1 cellular context compared by ENCODE assay signal in the genomic region with DNA sequence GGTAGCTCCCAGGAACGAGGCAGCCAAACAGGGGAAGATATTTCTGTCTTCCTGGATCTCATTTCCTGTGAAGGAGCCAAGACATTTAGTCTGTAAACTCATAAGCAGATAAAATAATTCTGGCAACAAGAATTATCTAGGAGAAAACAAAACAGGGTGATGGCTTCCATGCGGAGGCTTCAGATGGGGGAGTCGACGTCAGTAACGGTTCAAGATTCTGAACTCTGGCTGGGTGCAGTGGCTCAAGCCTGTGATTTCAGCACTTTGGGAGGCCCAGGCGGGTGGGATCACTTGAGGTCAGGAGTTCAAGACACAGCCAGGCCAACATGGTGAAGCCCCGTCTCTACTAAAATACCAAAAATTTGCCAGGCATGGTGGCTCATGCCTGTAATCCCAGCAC.
TF ChIP-seq lines count a peak whose summit lies in the region.

No MANE protein-coding gene starts in this region.

TF ChIP-seq in GM23338, 12 proteins besides CTCF, POLR2A, EP300 and RAD21 (continued from another document):
- TF ChIP-seq, protein P1, sequence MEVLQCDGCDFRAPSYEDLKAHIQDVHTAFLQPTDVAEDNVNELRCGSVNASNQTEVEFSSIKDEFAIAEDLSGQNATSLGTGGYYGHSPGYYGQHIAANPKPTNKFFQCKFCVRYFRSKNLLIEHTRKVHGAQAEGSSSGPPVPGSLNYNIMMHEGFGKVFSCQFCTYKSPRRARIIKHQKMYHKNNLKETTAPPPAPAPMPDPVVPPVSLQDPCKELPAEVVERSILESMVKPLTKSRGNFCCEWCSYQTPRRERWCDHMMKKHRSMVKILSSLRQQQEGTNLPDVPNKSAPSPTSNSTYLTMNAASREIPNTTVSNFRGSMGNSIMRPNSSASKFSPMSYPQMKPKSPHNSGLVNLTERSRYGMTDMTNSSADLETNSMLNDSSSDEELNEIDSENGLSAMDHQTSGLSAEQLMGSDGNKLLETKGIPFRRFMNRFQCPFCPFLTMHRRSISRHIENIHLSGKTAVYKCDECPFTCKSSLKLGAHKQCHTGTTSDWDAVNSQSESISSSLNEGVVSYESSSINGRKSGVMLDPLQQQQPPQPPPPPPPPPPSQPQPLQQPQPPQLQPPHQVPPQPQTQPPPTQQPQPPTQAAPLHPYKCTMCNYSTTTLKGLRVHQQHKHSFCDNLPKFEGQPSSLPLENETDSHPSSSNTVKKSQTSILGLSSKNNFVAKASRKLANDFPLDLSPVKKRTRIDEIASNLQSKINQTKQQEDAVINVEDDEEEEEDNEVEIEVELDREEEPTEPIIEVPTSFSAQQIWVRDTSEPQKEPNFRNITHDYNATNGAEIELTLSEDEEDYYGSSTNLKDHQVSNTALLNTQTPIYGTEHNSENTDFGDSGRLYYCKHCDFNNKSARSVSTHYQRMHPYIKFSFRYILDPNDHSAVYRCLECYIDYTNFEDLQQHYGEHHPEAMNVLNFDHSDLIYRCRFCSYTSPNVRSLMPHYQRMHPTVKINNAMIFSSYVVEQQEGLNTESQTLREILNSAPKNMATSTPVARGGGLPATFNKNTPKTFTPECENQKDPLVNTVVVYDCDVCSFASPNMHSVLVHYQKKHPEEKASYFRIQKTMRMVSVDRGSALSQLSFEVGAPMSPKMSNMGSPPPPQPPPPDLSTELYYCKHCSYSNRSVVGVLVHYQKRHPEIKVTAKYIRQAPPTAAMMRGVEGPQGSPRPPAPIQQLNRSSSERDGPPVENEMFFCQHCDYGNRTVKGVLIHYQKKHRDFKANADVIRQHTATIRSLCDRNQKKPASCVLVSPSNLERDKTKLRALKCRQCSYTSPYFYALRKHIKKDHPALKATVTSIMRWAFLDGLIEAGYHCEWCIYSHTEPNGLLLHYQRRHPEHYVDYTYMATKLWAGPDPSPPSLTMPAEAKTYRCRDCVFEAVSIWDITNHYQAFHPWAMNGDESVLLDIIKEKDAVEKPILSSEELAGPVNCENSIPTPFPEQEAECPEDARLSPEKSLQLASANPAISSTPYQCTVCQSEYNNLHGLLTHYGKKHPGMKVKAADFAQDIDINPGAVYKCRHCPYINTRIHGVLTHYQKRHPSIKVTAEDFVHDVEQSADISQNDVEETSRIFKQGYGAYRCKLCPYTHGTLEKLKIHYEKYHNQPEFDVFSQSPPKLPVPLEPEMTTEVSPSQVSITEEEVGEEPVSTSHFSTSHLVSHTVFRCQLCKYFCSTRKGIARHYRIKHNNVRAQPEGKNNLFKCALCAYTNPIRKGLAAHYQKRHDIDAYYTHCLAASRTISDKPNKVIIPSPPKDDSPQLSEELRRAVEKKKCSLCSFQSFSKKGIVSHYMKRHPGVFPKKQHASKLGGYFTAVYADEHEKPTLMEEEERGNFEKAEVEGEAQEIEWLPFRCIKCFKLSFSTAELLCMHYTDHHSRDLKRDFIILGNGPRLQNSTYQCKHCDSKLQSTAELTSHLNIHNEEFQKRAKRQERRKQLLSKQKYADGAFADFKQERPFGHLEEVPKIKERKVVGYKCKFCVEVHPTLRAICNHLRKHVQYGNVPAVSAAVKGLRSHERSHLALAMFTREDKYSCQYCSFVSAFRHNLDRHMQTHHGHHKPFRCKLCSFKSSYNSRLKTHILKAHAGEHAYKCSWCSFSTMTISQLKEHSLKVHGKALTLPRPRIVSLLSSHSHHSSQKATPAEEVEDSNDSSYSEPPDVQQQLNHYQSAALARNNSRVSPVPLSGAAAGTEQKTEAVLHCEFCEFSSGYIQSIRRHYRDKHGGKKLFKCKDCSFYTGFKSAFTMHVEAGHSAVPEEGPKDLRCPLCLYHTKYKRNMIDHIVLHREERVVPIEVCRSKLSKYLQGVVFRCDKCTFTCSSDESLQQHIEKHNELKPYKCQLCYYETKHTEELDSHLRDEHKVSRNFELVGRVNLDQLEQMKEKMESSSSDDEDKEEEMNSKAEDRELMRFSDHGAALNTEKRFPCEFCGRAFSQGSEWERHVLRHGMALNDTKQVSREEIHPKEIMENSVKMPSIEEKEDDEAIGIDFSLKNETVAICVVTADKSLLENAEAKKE (CRISPR knock-in tag; IDR thresholded peaks at IDR 0.05): no peak
- TF ChIP-seq EZH2 (IDR thresholded peaks at IDR 0.05; ENCODE audit: low read depth, unreplicated experiment) (no peak), POLR2AphosphoS5 (IDR thresholded peaks at IDR 0.05; ENCODE audit: low read depth) (no peak), STAT1 (IDR thresholded peaks at IDR 0.05; ENCODE audit: unreplicated experiment) (no peak), ZNF114 (CRISPR knock-in tag; IDR thresholded peaks at IDR 0.05) (no peak)
- TF ChIP-seq, protein P2, sequence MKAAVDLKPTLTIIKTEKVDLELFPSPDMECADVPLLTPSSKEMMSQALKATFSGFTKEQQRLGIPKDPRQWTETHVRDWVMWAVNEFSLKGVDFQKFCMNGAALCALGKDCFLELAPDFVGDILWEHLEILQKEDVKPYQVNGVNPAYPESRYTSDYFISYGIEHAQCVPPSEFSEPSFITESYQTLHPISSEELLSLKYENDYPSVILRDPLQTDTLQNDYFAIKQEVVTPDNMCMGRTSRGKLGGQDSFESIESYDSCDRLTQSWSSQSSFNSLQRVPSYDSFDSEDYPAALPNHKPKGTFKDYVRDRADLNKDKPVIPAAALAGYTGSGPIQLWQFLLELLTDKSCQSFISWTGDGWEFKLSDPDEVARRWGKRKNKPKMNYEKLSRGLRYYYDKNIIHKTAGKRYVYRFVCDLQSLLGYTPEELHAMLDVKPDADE (IDR thresholded peaks at IDR 0.05): no peak
